Comparison of ENCODE assay signal across 1 cellular context in genomic region chr12:58487280-58488141, GRCh38.
TF ChIP-seq lines count a peak whose summit lies in the region.

No MANE protein-coding gene starts in this region.

TF ChIP-seq in H1, 55 proteins besides CTCF, POLR2A, EP300 and RAD21 (continued from another document):
- no peak for TF ChIP-seq CHD7 (IDR thresholded peaks at IDR 0.05; ENCODE audit: insufficient replicate concordance, low read length)
